Comparison of ENCODE assay signal across 1 cellular context in genomic region chr20:37983286-37983685, GRCh38.
TF ChIP-seq lines count a peak whose summit lies in the region.

No MANE protein-coding gene starts in this region.

TF ChIP-seq in K562, 482 proteins besides CTCF, POLR2A, EP300 and RAD21:
- TF ChIP-seq POLR2G (IDR thresholded peaks at IDR 0.05; ENCODE audit: low read depth, low read length), result 0 out of 2 replicates have a peak, but pooled peaks have one; percentile 30
- no peak for TF ChIP-seq SIRT6 (IDR thresholded peaks at IDR 0.05; ENCODE audit: low read depth, low read length)
- no peak for TF ChIP-seq ZNF398 (CRISPR knock-in tag; IDR thresholded peaks at IDR 0.05)
- no peak for TF ChIP-seq ZZZ3 (IDR thresholded peaks at IDR 0.05)
TF ChIP-seq in K562: peak in this region for 1.
